1 cellular context compared by ENCODE assay signal in genomic region chr10:5560142-5560843, GRCh38.
TF ChIP-seq lines count a peak whose summit lies in the region.

No MANE protein-coding gene starts in this region.

TF ChIP-seq in HEK293, 187 proteins besides CTCF, POLR2A, EP300 and RAD21 (continued from another document):
- TF ChIP-seq PRDM10 (tag by site-specific recombination; IDR thresholded peaks at IDR 0.05) (0 out of 2 replicates have a peak, but pooled peaks have one; percentile 20), ZNF639 (tag by site-specific recombination; IDR thresholded peaks at IDR 0.05) (no peak), PBX3 (CRISPR knock-in tag; IDR thresholded peaks at IDR 0.05) (no peak), GFI1B (tag by site-specific recombination; IDR thresholded peaks at IDR 0.05) (no peak), ZNF596 (tag by site-specific recombination; IDR thresholded peaks at IDR 0.05) (peak; percentile 2; the same call in 1 of the 2 replicates)
